Comparison of ENCODE assay signal across 9 cellular contexts in genomic region chrX:153925387-153925738, GRCh38. TPM values are rescaled to one million over a fixed set of nuclear protein-coding genes. Genes with fewer than 3 reads are reported as not detected.
DNase-seq lines count a peak whose midpoint lies in the region; ATAC-seq and TF ChIP-seq lines count a peak whose summit lies in the region.
"Had no signal": no experiment of that assay in that cellular context is flagged by ENCODE, and none has a peak within 500 bp of the region (broad histone marks: within the 10 kb centered on the region; RNA-seq: fewer than 3 reads in every experiment).

No MANE protein-coding gene starts in this region.

- intact Hi-C loops in ovary (cut with DNase I): no loop called here

- peaks cover 63 to 84% (median 69%) of the 10 kb centered on the region in 11 experiments for H3K27me3 ChIP-seq in BLaER1 treated with 17β-estradiol and CSF1 and Interleukin-3, amounts not matched to agents 10 nM and 100 nM
- no peaks in the 10 kb centered on the region for H3K27me3 ChIP-seq in ovary

- no peak for TF ChIP-seq EP300 in ovary (IDR thresholded peaks at IDR 0.05)

- H3K9me3 ChIP-seq in BLaER1 treated with 17β-estradiol and CSF1 and Interleukin-3, amounts not matched to agents 10 nM and 100 nM (replicated peaks in 1 of 11): peaks cover 0 to 23% (median 0%) of the 10 kb centered on the region in 11 experiments; a peak in 3 of 22 replicates
- no peaks in the 10 kb centered on the region for H3K9me3 ChIP-seq in ovary

- no peak for TF ChIP-seq POLR2A in ovary (IDR thresholded peaks at IDR 0.05)

- no peaks in the 10 kb centered on the region for H3K9me3 Mint-ChIP-seq in activated T-helper 17 cell treated with anti-CD3 and anti-CD28 coated beads, Interleukin-2, amount 50 U/mL, for 72 hours
- no peaks in the 10 kb centered on the region for H3K9me3 Mint-ChIP-seq in mesothelial cell of epicardium

- DNase-seq in GM19238 (ENCODE audit: insufficient read length, low spot score): peak; percentile 35
- DNase-seq in mesothelial cell of epicardium (ENCODE audit: low spot score in 2 of 2, unreplicated experiment in 2 of 2): no peak
- no peak for DNase-seq in COLO829 (ENCODE audit: low spot score)
- DNase-seq in ovary: no peak
- DNase-seq: DMS153 had no signal

- H3K4me3 ChIP-seq in BLaER1 treated with 17β-estradiol and CSF1 and Interleukin-3, amounts not matched to agents 10 nM and 100 nM: peak overlapping the region; percentile 52 to 78 (median 67)
- H3K4me3 ChIP-seq in ovary: no peak overlapping the region

- peaks cover 81 to 97% (median 95%) of the 10 kb centered on the region in 11 experiments for H4K20me1 ChIP-seq in BLaER1 treated with 17β-estradiol and CSF1 and Interleukin-3, amounts not matched to agents 10 nM and 100 nM

- H3K27ac ChIP-seq in BLaER1 treated with 17β-estradiol and CSF1 and Interleukin-3, amounts not matched to agents 10 nM and 100 nM: peak overlapping the region; percentile 84 to 100 (median 96)
- H3K27ac ChIP-seq in ovary: no peak overlapping the region

- H3K4me1 Mint-ChIP-seq in activated T-helper 17 cell treated with anti-CD3 and anti-CD28 coated beads, Interleukin-2, amount 50 U/mL, for 72 hours: peaks cover 4% of the 10 kb centered on the region
- H3K4me1 Mint-ChIP-seq in mesothelial cell of epicardium: peaks cover 21% of the 10 kb centered on the region

- H3K9ac ChIP-seq in BLaER1 treated with 17β-estradiol and CSF1 and Interleukin-3, amounts not matched to agents 10 nM and 100 nM: peak overlapping the region; percentile 82 to 100 (median 94)

- peaks cover 56 to 93% (median 87%) of the 10 kb centered on the region in 10 experiments for H3K4me1 ChIP-seq in BLaER1 treated with 17β-estradiol and CSF1 and Interleukin-3, amounts not matched to agents 10 nM and 100 nM
- H3K4me1 ChIP-seq in ovary (ENCODE audit: insufficient read depth): peaks cover 12% of the 10 kb centered on the region

- 80 to 87% (median 86%) methylated on average over 4 of the region's 4 CpGs for WGBS in ovary, 3 donors

- H3K4me3 Mint-ChIP-seq in activated T-helper 17 cell treated with anti-CD3 and anti-CD28 coated beads, Interleukin-2, amount 50 U/mL, for 72 hours: peak overlapping the region; percentile 88
- peak overlapping the region; percentile 63 for H3K4me3 Mint-ChIP-seq in mesothelial cell of epicardium

- H3K4me2 ChIP-seq in BLaER1 treated with 17β-estradiol and CSF1 and Interleukin-3, amounts not matched to agents 10 nM and 100 nM: peak overlapping the region; percentile 87 to 99 (median 92)

- no peaks in the 10 kb centered on the region for H3K27me3 Mint-ChIP-seq in activated T-helper 17 cell treated with anti-CD3 and anti-CD28 coated beads, Interleukin-2, amount 50 U/mL, for 72 hours
- H3K27me3 Mint-ChIP-seq in mesothelial cell of epicardium (ENCODE audit: low read depth): no peaks in the 10 kb centered on the region

- TF ChIP-seq CTCF in mesothelial cell of epicardium (IDR thresholded peaks at IDR 0.05; ENCODE audit: unreplicated experiment): no peak
- no peak for TF ChIP-seq CTCF in ovary (IDR thresholded peaks at IDR 0.05)

- H3K36me3 Mint-ChIP-seq in activated T-helper 17 cell treated with anti-CD3 and anti-CD28 coated beads, Interleukin-2, amount 50 U/mL, for 72 hours (ENCODE audit: low read depth): peaks cover 37% of the 10 kb centered on the region
- H3K36me3 Mint-ChIP-seq in mesothelial cell of epicardium: peaks cover 1% of the 10 kb centered on the region

- peaks cover 9 to 27% (median 19%) of the 10 kb centered on the region in 11 experiments for H3K36me3 ChIP-seq in BLaER1 treated with 17β-estradiol and CSF1 and Interleukin-3, amounts not matched to agents 10 nM and 100 nM
- H3K36me3 ChIP-seq in ovary: no peaks in the 10 kb centered on the region

- peak overlapping the region; percentile 83 for H3K27ac Mint-ChIP-seq in activated T-helper 17 cell treated with anti-CD3 and anti-CD28 coated beads, Interleukin-2, amount 50 U/mL, for 72 hours
- H3K27ac Mint-ChIP-seq in mesothelial cell of epicardium: peak overlapping the region; percentile 90

- no peak for ATAC-seq in activated T-helper 17 cell treated with anti-CD3 and anti-CD28 coated beads, Interleukin-2, amount 50 U/mL, for 72 hours (replicated peaks)
- no peak for ATAC-seq in GM18867 (IDR thresholded peaks at IDR 0.05; ENCODE audit: unreplicated experiment)
- no peak for ATAC-seq in GM21528 (IDR thresholded peaks at IDR 0.05; ENCODE audit: low FRiP score, unreplicated experiment)

RNA-seq across cellular contexts. Expression of gene ARHGAP4, which starts 0.7 kb away (rescaled TPM):
- 100 to 1,000 TPM; 105 to 147 TPM for total RNA-seq in activated T-helper 17 cell treated with anti-CD3 and anti-CD28 coated beads, Interleukin-2, amount 50 U/mL, for 72 hours
- 52.2 to 64.4 TPM (median 62.8 TPM) in 3 replicates for total RNA-seq in mesothelial cell of epicardium
- total RNA-seq in ovary: 10 to 100 TPM in 5 of 7 donors, 1 to 10 TPM in 2; 7.0 to 22.3 (median 11.4) TPM
- polyA plus RNA-seq in ovary: 10 to 100 TPM in 1 of 2 donors, 1 to 10 TPM in 1; 1.2 to 14.7 TPM

RNA-seq across cellular contexts. Expression of gene NAA10, which starts 9.5 kb away (rescaled TPM):
- total RNA-seq in activated T-helper 17 cell treated with anti-CD3 and anti-CD28 coated beads, Interleukin-2, amount 50 U/mL, for 72 hours: 100 to 1,000 TPM in 1 of 2 donors, 10 to 100 TPM in 1; 74.7 to 146 TPM
- total RNA-seq in mesothelial cell of epicardium (76.8 to 82.0 TPM (median 79.3 TPM) in 3 replicates), ovary (10 to 100 TPM; 36.7 to 95.5 (median 64.2) TPM)
- polyA plus RNA-seq in ovary: 10 to 100 TPM; 64.9 to 87.3 TPM

RNA-seq across cellular contexts. Expression of gene RENBP, which starts 19.1 kb away (rescaled TPM):
- 1 to 10 TPM; 4.7 to 4.9 TPM for total RNA-seq in activated T-helper 17 cell treated with anti-CD3 and anti-CD28 coated beads, Interleukin-2, amount 50 U/mL, for 72 hours
- 7.2 to 8.5 TPM (median 7.2 TPM) in 3 replicates for total RNA-seq in mesothelial cell of epicardium
- 1 to 10 TPM in 6 of 7 donors, under 1 TPM in 1; 0.80 to 4.9 (median 2.5) TPM for total RNA-seq in ovary
- 1 to 10 TPM; 1.2 to 2.8 TPM for polyA plus RNA-seq in ovary

RNA-seq across cellular contexts. Expression of gene AVPR2, which starts 20.9 kb away (rescaled TPM):
- under 1 TPM in 1 of 2 donors, not detected in 1; 0.32 TPM for total RNA-seq in activated T-helper 17 cell treated with anti-CD3 and anti-CD28 coated beads, Interleukin-2, amount 50 U/mL, for 72 hours
- total RNA-seq in mesothelial cell of epicardium (not detected in 3 replicates), ovary (1 to 10 TPM in 1 of 7 donors, under 1 TPM in 4, not detected in 2; 0.34 to 1.5 (median 0.50) TPM)
- 1 to 10 TPM in 1 of 2 donors, not detected in 1; 1.3 TPM for polyA plus RNA-seq in ovary

RNA-seq across cellular contexts. Expression of gene L1CAM, which starts 39.4 kb away (rescaled TPM):
- total RNA-seq in activated T-helper 17 cell treated with anti-CD3 and anti-CD28 coated beads, Interleukin-2, amount 50 U/mL, for 72 hours: 1 to 10 TPM; 2.3 to 2.4 TPM
- total RNA-seq in mesothelial cell of epicardium (1.4 to 2.1 TPM (median 2.1 TPM) in 3 replicates), ovary (1 to 10 TPM in 3 of 7 donors, under 1 TPM in 3, not detected in 1; 0.36 to 3.0 (median 1.1) TPM)
- polyA plus RNA-seq in ovary: 1 to 10 TPM in 1 of 2 donors, under 1 TPM in 1; 0.63 to 1.1 TPM

Comparison
In these comparisons a context has a peak if more than half of its experiments do, and no peak if none do; other contexts are left out.
1. H3K27ac ChIP-seq: peak in BLaER1 treated with 17β-estradiol and CSF1 and Interleukin-3, amounts not matched to agents 10 nM and 100 nM (11 of 11); none in ovary (0 of 2).